Comparison of ENCODE assay signal across 8 cellular contexts in the genomic region with DNA sequence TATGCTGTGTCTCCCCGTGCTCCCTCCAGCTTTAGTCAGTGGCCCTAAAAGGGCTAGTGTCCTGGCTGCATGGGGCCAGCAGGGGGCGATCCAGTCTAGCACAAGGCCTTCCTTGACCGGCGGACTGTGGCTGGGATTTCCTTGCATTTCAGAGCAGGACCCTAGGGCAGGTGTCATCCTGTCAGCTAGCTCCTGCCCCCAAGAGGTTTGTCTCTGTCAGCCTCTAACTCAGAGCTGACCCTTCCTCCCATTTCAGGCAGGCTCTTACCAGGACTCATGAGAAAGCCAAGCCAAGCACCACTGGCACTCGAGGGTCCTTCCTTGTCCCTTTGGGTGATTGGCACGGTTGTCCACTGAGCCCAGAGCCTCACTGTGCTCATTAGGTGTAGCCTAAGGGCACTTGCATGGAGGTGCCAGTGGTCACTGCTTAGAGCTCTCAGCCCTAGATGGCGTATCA.
DNase-seq lines count a peak whose midpoint lies in the region; ATAC-seq and TF ChIP-seq lines count a peak whose summit lies in the region.

No MANE protein-coding gene starts in this region.

- peak; percentile 87 for ATAC-seq in GM21367 (IDR thresholded peaks at IDR 0.05; ENCODE audit: unreplicated experiment)
- peak; percentile 56 for ATAC-seq in HG03469 (IDR thresholded peaks at IDR 0.05; ENCODE audit: unreplicated experiment)

- H3K27ac ChIP-seq in dorsolateral prefrontal cortex, result no peak overlapping the region
- no peak overlapping the region for H3K27ac ChIP-seq in neural progenitor cell

- H3K27me3 ChIP-seq in dorsolateral prefrontal cortex, result peaks cover 0 to 38% (median 4%) of the 10 kb centered on the region in 45 donors
- no peaks in the 10 kb centered on the region for H3K27me3 ChIP-seq in neural progenitor cell

- H3K9me3 ChIP-seq in neural progenitor cell (ENCODE audit: low read depth), result peaks cover 27% of the 10 kb centered on the region

- H4K20me1 ChIP-seq in neural progenitor cell (ENCODE audit: low read depth), result no peaks in the 10 kb centered on the region

- no peak overlapping the region for H3K27ac Mint-ChIP-seq in neural progenitor cell

- intact Hi-C loops in dorsolateral prefrontal cortex (cut with DNase I), result no loop called here

- H3K4me2 ChIP-seq in neural progenitor cell, result no peak overlapping the region

- H3K9me3 Mint-ChIP-seq in neural progenitor cell, result no peaks in the 10 kb centered on the region

- H3K27me3 Mint-ChIP-seq in neural progenitor cell (ENCODE audit: insufficient read depth, low read depth), result no peaks in the 10 kb centered on the region

- H2AFZ ChIP-seq in neural progenitor cell (replicated peaks), result no peak overlapping the region

- no peaks in the 10 kb centered on the region for H3F3A ChIP-seq in neural progenitor cell (ENCODE audit: low read depth)

- peaks cover 2% of the 10 kb centered on the region for H3K4me1 Mint-ChIP-seq in neural progenitor cell

- H3K4me1 ChIP-seq in neural progenitor cell, result no peaks in the 10 kb centered on the region

- no peak overlapping the region for H3K9ac ChIP-seq in neural progenitor cell

- no peaks in the 10 kb centered on the region for H3K79me2 ChIP-seq in neural progenitor cell (ENCODE audit: low read depth)

- DNase-seq in DMS 273 (lab: John Stamatoyannopoulos, UW; ENCODE audit: unreplicated experiment), result peak; percentile 70
- DNase-seq in DMS 273 treated with DMSO at 0.1 percent for 48 hours (lab: John Stamatoyannopoulos, UW), result no peak
- peak; percentile 80 for DNase-seq in SKM-1 treated with dmso at 0.1 percent for 144 hours (lab: John Stamatoyannopoulos, UW; ENCODE audit: unreplicated experiment)
- peak in 6 of 10 donors; percentile 11 to 57 (median 42) for DNase-seq in dorsolateral prefrontal cortex
- DNase-seq in neural progenitor cell (ENCODE audit: low spot score), result no peak
- no peak for DNase-seq in NCI-H1092 treated with DMSO at 0.1 percent for 48 hours (lab: John Stamatoyannopoulos, UW)

- TF ChIP-seq CTCF in dorsolateral prefrontal cortex (IDR thresholded peaks at IDR 0.05 in 54 of 56, conservative IDR thresholded peaks at IDR 0.05 in 2 of 56; ENCODE audit: low read depth in 1 of 56, partially characterized antibody in 56 of 56), result peak in 53 of 56 donors; percentile 19 to 68 (median 53)
- TF ChIP-seq CTCF in neural progenitor cell (IDR thresholded peaks at IDR 0.05), result peak; percentile 27

- no peak overlapping the region for H3K4me3 ChIP-seq in dorsolateral prefrontal cortex
- no peak overlapping the region for H3K4me3 ChIP-seq in neural progenitor cell

- no peaks in the 10 kb centered on the region for H3K36me3 Mint-ChIP-seq in neural progenitor cell

- H3K36me3 ChIP-seq in neural progenitor cell, result no peaks in the 10 kb centered on the region

- H3K4me3 Mint-ChIP-seq in neural progenitor cell, result no peak overlapping the region

Comparison
In these comparisons a context has a peak if more than half of its experiments do, and no peak if none do; other contexts are left out.
1. DNase-seq: peak in DMS 273 (single experiment), SKM-1 treated with dmso at 0.1 percent for 144 hours (single experiment) and dorsolateral prefrontal cortex (6 of 10); none in DMS 273 treated with DMSO at 0.1 percent for 48 hours (single experiment), neural progenitor cell (single experiment) and NCI-H1092 treated with DMSO at 0.1 percent for 48 hours (single experiment).